8 cellular contexts compared by ENCODE assay signal in genomic region chr6:118935331-118935668, GRCh38. TPM values are rescaled to one million over a fixed set of nuclear protein-coding genes. Genes with fewer than 3 reads are reported as not detected.
A peak's percentile ranks its signal among the peaks of the same experiment; 100 is the strongest.
DNase-seq lines count a peak whose midpoint lies in the region; ATAC-seq and TF ChIP-seq lines count a peak whose summit lies in the region.

No MANE protein-coding gene starts in this region.

- peaks cover 1 to 10% of the 10 kb centered on the region in 2 donors for H3K36me3 ChIP-seq in lung (ENCODE audit: control insufficient read depth in 2 of 2, insufficient read depth in 2 of 2, low read length in 2 of 2)

- peaks cover 3 to 6% of the 10 kb centered on the region in 2 donors for H3K4me1 ChIP-seq in lung (ENCODE audit: control insufficient read depth in 2 of 2, insufficient read depth in 2 of 2, low read length in 2 of 2)

- H3K27ac Mint-ChIP-seq in activated naive CD8-positive, alpha-beta T cell treated with anti-CD3 and anti-CD28 coated beads, Interleukin-2, amount 50 U/mL, for 24 hours, result peak overlapping the region; percentile 83

- WGBS in lung, 2 donors, result 3 to 15% methylated on average over 1 of the region's 1 CpG

- peaks cover 15% of the 10 kb centered on the region for H3K9me3 Mint-ChIP-seq in activated naive CD8-positive, alpha-beta T cell treated with anti-CD3 and anti-CD28 coated beads, Interleukin-2, amount 50 U/mL, for 24 hours

- H3K36me3 Mint-ChIP-seq in activated naive CD8-positive, alpha-beta T cell treated with anti-CD3 and anti-CD28 coated beads, Interleukin-2, amount 50 U/mL, for 24 hours (ENCODE audit: low read depth), result peaks cover 42% of the 10 kb centered on the region

- no peak for TF ChIP-seq CTCF in lung (IDR thresholded peaks at IDR 0.05; ENCODE audit: control extremely low read depth, extremely low read depth)

- peak overlapping the region; percentile 61 for H3K4me3 ChIP-seq in lung

- H3K4me3 Mint-ChIP-seq in activated naive CD8-positive, alpha-beta T cell treated with anti-CD3 and anti-CD28 coated beads, Interleukin-2, amount 50 U/mL, for 24 hours, result peak overlapping the region; percentile 86

- no peaks in the 10 kb centered on the region for H3K27me3 Mint-ChIP-seq in activated naive CD8-positive, alpha-beta T cell treated with anti-CD3 and anti-CD28 coated beads, Interleukin-2, amount 50 U/mL, for 24 hours

- ATAC-seq in GM18873 (IDR thresholded peaks at IDR 0.05; ENCODE audit: low FRiP score, unreplicated experiment) (peak; percentile 11), HG02938 (IDR thresholded peaks at IDR 0.05; ENCODE audit: unreplicated experiment) (peak; percentile 16), lung (ENCODE audit: insufficient read depth, low FRiP score) (no peak)
- ATAC-seq in activated naive CD8-positive, alpha-beta T cell treated with anti-CD3 and anti-CD28 coated beads, Interleukin-2, amount 50 U/mL, for 24 hours, result no peak

- DNase-seq in activated naive CD8-positive, alpha-beta T cell treated with anti-CD3 and anti-CD28 coated beads, Interleukin-2, amount 50 U/mL, for 24 hours, result no peak
- no peak for DNase-seq in lung (ENCODE audit: low spot score)
- DNase-seq in glomerular visceral epithelial cell (ENCODE audit: extremely low spot score), result no peak
- no peak for DNase-seq in G401 (ENCODE audit: low spot score)
- no peak for DNase-seq in NCI-H2227 treated with DMSO at 0.1 percent for 48 hours (lab: John Stamatoyannopoulos, UW)
- no peak for DNase-seq in 8988T

- H3K27me3 ChIP-seq in lung (ENCODE audit: control insufficient read depth, insufficient read depth), result no peaks in the 10 kb centered on the region

- peak overlapping the region; percentile 97 to 99 for H3K27ac ChIP-seq in lung (ENCODE audit: low read depth in 1 of 2, low read length in 1 of 2)

- H3K4me1 Mint-ChIP-seq in activated naive CD8-positive, alpha-beta T cell treated with anti-CD3 and anti-CD28 coated beads, Interleukin-2, amount 50 U/mL, for 24 hours, result peaks cover 30% of the 10 kb centered on the region

- in situ Hi-C loops in G401 (cut with HindIII; ENCODE audit: low sequenced_read_pairs), result no loop called here

- H3K9me3 ChIP-seq in lung (ENCODE audit: control insufficient read depth in 2 of 2, insufficient read depth in 1 of 2, low read length in 1 of 2), result no peaks in the 10 kb centered on the region

RNA-seq across cellular contexts. Expression of gene MCM9, which starts 0.3 kb away (rescaled TPM):
- 10 to 100 TPM; 18.1 to 28.6 TPM for total RNA-seq in lung
- polyA plus RNA-seq in lung, result 1 to 10 TPM; 4.8 to 6.0 TPM
- total RNA-seq in G401 (2014; rRNA removed; shearing (Covaris generic)), result 12.5 and 23.4 TPM in 2 replicates

RNA-seq across cellular contexts. Expression of gene ASF1A, which starts 41.3 kb away (rescaled TPM):
- 10 to 100 TPM; 20.4 to 32.9 TPM for total RNA-seq in lung
- 10 to 100 TPM in 1 of 2 donors, 1 to 10 TPM in 1; 8.9 to 27.3 TPM for polyA plus RNA-seq in lung
- total RNA-seq in G401 (2014; rRNA removed; shearing (Covaris generic)), result 36.1 and 39.9 TPM in 2 replicates

Comparison
In these comparisons a context has a peak if more than half of its experiments do, and no peak if none do; other contexts are left out.
1. ATAC-seq: peak in GM18873 (single experiment) and HG02938 (single experiment); none in activated naive CD8-positive, alpha-beta T cell treated with anti-CD3 and anti-CD28 coated beads, Interleukin-2, amount 50 U/mL, for 24 hours (single experiment) and lung (single experiment).